In genomic region chr2:152154462-152154861, GRCh38 we compare ENCODE assay signal across 22 cellular contexts.
"Had no signal": no experiment of that assay in that cellular context is flagged by ENCODE, and none has a peak within 500 bp of the region (broad histone marks: within the 10 kb centered on the region; RNA-seq: fewer than 3 reads in every experiment).

No MANE protein-coding gene starts in this region.

- H3K9ac ChIP-seq: parathyroid adenoma had no signal

- DNase-seq: activated CD4-positive, alpha-beta memory T cell treated with anti-CD3 and anti-CD28 coated beads, Interleukin-2, amount 10 ng/mL, durations not matched to agents 7 days and 5 days; activated CD4-positive, alpha-beta T cell treated with anti-CD3 and anti-CD28 coated beads for 4 hours; activated CD4-positive, CD25-positive, alpha-beta regulatory T cell; activated effector memory CD4-positive, alpha-beta T cell treated with anti-CD3 and anti-CD28 coated beads, Interleukin-2, amount 50 U/mL, for 16 hours; activated naive CD4-positive, alpha-beta T cell treated with anti-CD3 and anti-CD28 coated beads, Interleukin-2, amount 10 ng/mL, durations not matched to agents 7 days and 5 days; activated T-cell treated with anti-CD3 and anti-CD28 coated beads, Interleukin-2, amount 50 U/mL, for 72 hours; body of pancreas; caudate nucleus; effector memory CD4-positive, alpha-beta T cell; esophagus squamous epithelium; gastrocnemius medialis; hippocampal formation; left ventricle myocardium inferior; midbrain; right cardiac atrium; stimulated activated CD4-positive, alpha-beta T cell treated with anti-CD3 and anti-CD28 coated beads, Interleukin-1b, Interleukin-23, amount 100 ng/mL, for 48 hours; stimulated activated naive CD8-positive, alpha-beta T cell treated with anti-CD3 and anti-CD28 coated beads, Interleukin-15, amount 100 ng/mL, for 72 hours; tibial artery had no signal

- H3K4me3 Mint-ChIP-seq: activated CD4-positive, alpha-beta memory T cell treated with anti-CD3 and anti-CD28 coated beads, Interleukin-2, amount 10 ng/mL, durations not matched to agents 7 days and 5 days; activated naive CD4-positive, alpha-beta T cell treated with anti-CD3 and anti-CD28 coated beads, Interleukin-2, amount 10 ng/mL, durations not matched to agents 7 days and 5 days; activated T-cell treated with anti-CD3 and anti-CD28 coated beads, Interleukin-2, amount 50 U/mL, for 72 hours; nephron; stimulated activated naive CD8-positive, alpha-beta T cell treated with anti-CD3 and anti-CD28 coated beads, Interleukin-15, amount 100 ng/mL, for 72 hours; T-helper 1 cell treated with Interleukin-12 subunit alpha and Interleukin-12 subunit beta and Interleukin-4 antibody, amounts not matched to agents 30 μg/mL and 1 μg/mL, for 36 hours had no signal

- H3K9me3 Mint-ChIP-seq: activated CD4-positive, alpha-beta memory T cell treated with anti-CD3 and anti-CD28 coated beads, Interleukin-2, amount 10 ng/mL, durations not matched to agents 7 days and 5 days; activated T-cell treated with anti-CD3 and anti-CD28 coated beads, Interleukin-2, amount 50 U/mL, for 72 hours had no signal

- H3K4me1 ChIP-seq: gastrocnemius medialis, parathyroid adenoma had no signal

- H3K4me1 Mint-ChIP-seq: nephron had no signal

- H3K27me3 ChIP-seq: body of pancreas, esophagus squamous epithelium, gastrocnemius medialis, neutrophil, tibial artery had no signal

- H3K27ac ChIP-seq: body of pancreas, esophagus squamous epithelium, gastrocnemius medialis, left ventricle myocardium inferior, neutrophil, parathyroid adenoma, tibial artery had no signal

- H3K36me3 ChIP-seq: gastrocnemius medialis, tibial artery had no signal

- H3K4me3 ChIP-seq: body of pancreas, esophagus squamous epithelium, gastrocnemius medialis, left ventricle myocardium inferior, tibial artery had no signal

- H3K9me3 ChIP-seq: body of pancreas, esophagus squamous epithelium, gastrocnemius medialis, neutrophil, tibial artery had no signal

- H3K27ac Mint-ChIP-seq: activated CD4-positive, alpha-beta memory T cell treated with anti-CD3 and anti-CD28 coated beads, Interleukin-2, amount 10 ng/mL, durations not matched to agents 7 days and 5 days; activated naive CD4-positive, alpha-beta T cell treated with anti-CD3 and anti-CD28 coated beads, Interleukin-2, amount 10 ng/mL, durations not matched to agents 7 days and 5 days; activated T-cell treated with anti-CD3 and anti-CD28 coated beads, Interleukin-2, amount 50 U/mL, for 72 hours; T-helper 1 cell treated with Interleukin-12 subunit alpha and Interleukin-12 subunit beta and Interleukin-4 antibody, amounts not matched to agents 30 μg/mL and 1 μg/mL, for 36 hours had no signal

- ATAC-seq: activated T-cell treated with anti-CD3 and anti-CD28 coated beads, Interleukin-2, amount 50 U/mL, for 72 hours; gastrocnemius medialis; right cardiac atrium; stimulated activated naive CD8-positive, alpha-beta T cell treated with anti-CD3 and anti-CD28 coated beads, Interleukin-15, amount 100 ng/mL, for 72 hours had no signal

- H3K27me3 Mint-ChIP-seq: activated CD4-positive, alpha-beta memory T cell treated with anti-CD3 and anti-CD28 coated beads, Interleukin-2, amount 10 ng/mL, durations not matched to agents 7 days and 5 days; activated naive CD4-positive, alpha-beta T cell treated with anti-CD3 and anti-CD28 coated beads, Interleukin-2, amount 10 ng/mL, durations not matched to agents 7 days and 5 days; stimulated activated naive CD8-positive, alpha-beta T cell treated with anti-CD3 and anti-CD28 coated beads, Interleukin-15, amount 100 ng/mL, for 72 hours had no signal
